10 cellular contexts compared by ENCODE assay signal in the genomic region with DNA sequence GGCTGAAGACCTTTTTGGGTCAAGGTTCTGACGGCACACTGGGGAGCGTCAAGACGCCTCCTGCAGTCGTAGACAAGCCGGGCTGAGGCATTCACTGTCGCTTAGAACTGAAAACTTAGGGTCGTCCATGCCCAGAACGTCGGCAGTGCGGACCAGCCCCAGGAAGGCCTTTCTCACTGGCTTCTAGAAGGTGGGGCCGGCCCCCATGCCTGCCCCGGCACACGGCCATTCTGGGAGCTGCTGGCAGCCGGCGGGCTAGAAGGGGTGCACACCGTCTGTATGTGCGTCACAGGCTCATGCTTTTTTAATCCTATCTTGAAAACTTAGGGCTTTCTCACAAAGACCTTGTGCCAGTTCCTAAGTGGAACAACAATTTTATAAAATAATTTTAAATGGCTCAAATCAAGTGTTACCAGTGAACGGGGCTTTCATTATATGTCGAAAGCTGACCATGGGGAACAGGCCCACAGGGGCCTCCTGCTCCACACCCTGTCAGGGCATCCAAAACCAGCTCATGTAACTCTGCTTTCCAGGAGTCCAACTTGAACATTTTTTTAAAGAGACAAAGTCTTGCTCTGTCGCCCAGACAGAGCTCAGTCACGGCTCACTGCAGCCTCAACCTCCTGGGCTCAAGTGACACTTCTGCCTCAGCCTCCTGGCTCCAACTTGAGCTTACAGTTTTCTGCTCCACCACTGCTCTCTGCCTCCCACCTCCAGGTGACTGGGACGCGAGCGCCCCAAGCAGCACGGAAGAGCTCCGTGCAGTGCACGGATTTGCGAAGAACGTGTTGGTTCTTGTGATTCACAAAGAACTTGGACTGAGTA.
A peak's percentile ranks its signal among the peaks of the same experiment; 100 is the strongest.
DNase-seq lines count a peak whose midpoint lies in the region; ATAC-seq and TF ChIP-seq lines count a peak whose summit lies in the region.
"Had no signal": no experiment of that assay in that cellular context is flagged by ENCODE, and none has a peak within 500 bp of the region (broad histone marks: within the 10 kb centered on the region; RNA-seq: fewer than 3 reads in every experiment).

No MANE protein-coding gene starts in this region.

- H3K14ac ChIP-seq in mesenchymal stem cell (ENCODE audit: low read length in 2 of 2) = no peak overlapping the region

- peak overlapping the region; percentile 2 to 48 for H3K27ac Mint-ChIP-seq in natural killer cell
- peak overlapping the region in 1 of 2 donors; percentile 78 for H3K27ac Mint-ChIP-seq in natural killer cell treated with Interleukin-12 subunit alpha and Interleukin-12 subunit beta and Interleukin-15 and Interleukin-18, amount 100 ng/mL, for 72 hours

- no peak overlapping the region for H4K8ac ChIP-seq in mesenchymal stem cell (ENCODE audit: low read length)

- peaks cover 3 to 4% of the 10 kb centered on the region in 2 experiments for H3K36me3 ChIP-seq in mesenchymal stem cell (ENCODE audit: control insufficient read depth in 1 of 2, insufficient read depth in 2 of 2, low read depth in 1 of 2, low read length in 2 of 2)
- H3K36me3 ChIP-seq in aorta (ENCODE audit: control insufficient read depth in 1 of 2, insufficient read depth in 2 of 2, low read length in 1 of 2) = no peaks in the 10 kb centered on the region

- TF ChIP-seq CTCF in natural killer cell (IDR thresholded peaks at IDR 0.05) (no peak), coronary artery (IDR thresholded peaks at IDR 0.05) (no peak)

- H3K4me1 ChIP-seq in mesenchymal stem cell (ENCODE audit: control insufficient read depth, insufficient read depth, low read depth, low read length) (peaks cover 31% of the 10 kb centered on the region), aorta (ENCODE audit: control insufficient read depth in 1 of 2, insufficient read depth in 2 of 2, low read length in 2 of 2) (no peaks in the 10 kb centered on the region)

- no peak for DNase-seq in natural killer cell
- DNase-seq in natural killer cell treated with Interleukin-12 subunit alpha and Interleukin-12 subunit beta and Interleukin-15 and Interleukin-18, amount 100 ng/mL, for 72 hours (ENCODE audit: low spot score) = no peak
- no peak for DNase-seq in coronary artery (ENCODE audit: low spot score)
- DNase-seq in mesenchymal stem cell = no peak
- DNase-seq in aorta = peak in 1 of 2 donors; percentile 70
- DNase-seq in NK-92 (lab: John Stamatoyannopoulos, UW; ENCODE audit: unreplicated experiment) = no peak
- no peak for DNase-seq in NCI-H2196 (lab: John Stamatoyannopoulos, UW; ENCODE audit: unreplicated experiment)
- DNase-seq in germinal center (ENCODE audit: low spot score) = no peak
- DNase-seq: AML-193 had no signal

- no peak overlapping the region for H2BK12ac ChIP-seq in mesenchymal stem cell (ENCODE audit: low read length in 2 of 2)

- H2BK5ac ChIP-seq in mesenchymal stem cell (ENCODE audit: low read depth, low read length, poor library complexity, severe bottlenecking) = no peak overlapping the region

- no peak overlapping the region for H4K91ac ChIP-seq in mesenchymal stem cell (ENCODE audit: low read length)

- H3K18ac ChIP-seq in mesenchymal stem cell (ENCODE audit: low read depth in 1 of 2, low read length in 2 of 2) = no peak overlapping the region

- 95% methylated on average over 26 of the region's 29 CpGs for WGBS in mesenchymal stem cell
- 31 to 34% methylated on average over 27 to 29 of the region's 29 CpGs for WGBS in aorta, 2 donors

- no peak overlapping the region for H3K4me2 ChIP-seq in mesenchymal stem cell (ENCODE audit: low read length, poor library complexity, severe bottlenecking)

- peaks cover 9% of the 10 kb centered on the region for H3K79me1 ChIP-seq in mesenchymal stem cell (replicated peaks; ENCODE audit: low read length, poor library complexity, severe bottlenecking)

- intact Hi-C loops in natural killer cell (cut with micrococcal nuclease) = no loop called here
- intact Hi-C loops in aorta (cut with DNase I) = no loop called here

- H3K27ac ChIP-seq in coronary artery (no peak overlapping the region), mesenchymal stem cell (ENCODE audit: low read length, poor library complexity, severe bottlenecking) (no peak overlapping the region), aorta (ENCODE audit: low read depth in 1 of 2, low read length in 2 of 2) (no peak overlapping the region)

- no peak overlapping the region for H2AK5ac ChIP-seq in mesenchymal stem cell (ENCODE audit: low read length, severe bottlenecking)

- no peaks in the 10 kb centered on the region for H3K9me3 Mint-ChIP-seq in natural killer cell
- no peaks in the 10 kb centered on the region for H3K9me3 Mint-ChIP-seq in natural killer cell treated with Interleukin-12 subunit alpha and Interleukin-12 subunit beta and Interleukin-15 and Interleukin-18, amount 100 ng/mL, for 72 hours

- H3K4me3 ChIP-seq in coronary artery (peak overlapping the region; percentile 5), mesenchymal stem cell (ENCODE audit: insufficient read depth in 1 of 2, low read depth in 1 of 2, low read length in 2 of 2) (peak overlapping the region in 1 of 2 experiments; percentile 61), aorta (ENCODE audit: low read length in 2 of 2) (no peak overlapping the region)

- no peak overlapping the region for H2AFZ ChIP-seq in mesenchymal stem cell (ENCODE audit: low read depth, low read length)

- H2BK120ac ChIP-seq in mesenchymal stem cell (ENCODE audit: low read depth, low read length) = no peak overlapping the region

- H3K27me3 ChIP-seq in mesenchymal stem cell (ENCODE audit: control insufficient read depth in 1 of 2, insufficient read depth in 1 of 2, low read length in 2 of 2) = no peaks in the 10 kb centered on the region
- no peaks in the 10 kb centered on the region for H3K27me3 ChIP-seq in aorta (ENCODE audit: control insufficient read depth in 1 of 2, insufficient read depth in 2 of 2, low read length in 1 of 2)

- no peak overlapping the region for H3K4me3 Mint-ChIP-seq in natural killer cell
- H3K4me3 Mint-ChIP-seq in natural killer cell treated with Interleukin-12 subunit alpha and Interleukin-12 subunit beta and Interleukin-15 and Interleukin-18, amount 100 ng/mL, for 72 hours = no peak overlapping the region
- H3K4me3 Mint-ChIP-seq: neural crest cell had no signal

- ATAC-seq in natural killer cell (no peak), aorta (ENCODE audit: low FRiP score) (peak; percentile 45)
- no peak for ATAC-seq in natural killer cell treated with Interleukin-12 subunit alpha and Interleukin-12 subunit beta and Interleukin-15 and Interleukin-18, amount 100 ng/mL, for 72 hours

- H3K9me3 ChIP-seq in mesenchymal stem cell (ENCODE audit: control insufficient read depth, low read length) (peaks cover 5% of the 10 kb centered on the region), aorta (ENCODE audit: control insufficient read depth, low read length) (no peaks in the 10 kb centered on the region)

- H3K4me1 Mint-ChIP-seq in natural killer cell = peaks cover 77 to 80% of the 10 kb centered on the region in 2 donors
- peaks cover 69 to 74% of the 10 kb centered on the region in 2 donors for H3K4me1 Mint-ChIP-seq in natural killer cell treated with Interleukin-12 subunit alpha and Interleukin-12 subunit beta and Interleukin-15 and Interleukin-18, amount 100 ng/mL, for 72 hours (ENCODE audit: low read depth in 2 of 2)

- H3K27me3 Mint-ChIP-seq in natural killer cell (ENCODE audit: low read depth in 2 of 2) = no peaks in the 10 kb centered on the region
- H3K27me3 Mint-ChIP-seq in natural killer cell treated with Interleukin-12 subunit alpha and Interleukin-12 subunit beta and Interleukin-15 and Interleukin-18, amount 100 ng/mL, for 72 hours = no peaks in the 10 kb centered on the region

- H3K9ac ChIP-seq in mesenchymal stem cell (ENCODE audit: low read length) = peak overlapping the region; percentile 50

- no peaks in the 10 kb centered on the region for H3K36me3 Mint-ChIP-seq in natural killer cell
- peaks cover 4% of the 10 kb centered on the region for H3K36me3 Mint-ChIP-seq in natural killer cell treated with Interleukin-12 subunit alpha and Interleukin-12 subunit beta and Interleukin-15 and Interleukin-18, amount 100 ng/mL, for 72 hours

- H2BK15ac ChIP-seq in mesenchymal stem cell (ENCODE audit: low read depth, poor library complexity, severe bottlenecking) = no peak overlapping the region

- no peak overlapping the region for H3K23ac ChIP-seq in mesenchymal stem cell (ENCODE audit: low read length in 2 of 2)

- no peak overlapping the region for H3K4ac ChIP-seq in mesenchymal stem cell (ENCODE audit: low read depth in 1 of 2, low read length in 2 of 2)
